Comparison of ENCODE assay signal across 17 cellular contexts in the genomic region with DNA sequence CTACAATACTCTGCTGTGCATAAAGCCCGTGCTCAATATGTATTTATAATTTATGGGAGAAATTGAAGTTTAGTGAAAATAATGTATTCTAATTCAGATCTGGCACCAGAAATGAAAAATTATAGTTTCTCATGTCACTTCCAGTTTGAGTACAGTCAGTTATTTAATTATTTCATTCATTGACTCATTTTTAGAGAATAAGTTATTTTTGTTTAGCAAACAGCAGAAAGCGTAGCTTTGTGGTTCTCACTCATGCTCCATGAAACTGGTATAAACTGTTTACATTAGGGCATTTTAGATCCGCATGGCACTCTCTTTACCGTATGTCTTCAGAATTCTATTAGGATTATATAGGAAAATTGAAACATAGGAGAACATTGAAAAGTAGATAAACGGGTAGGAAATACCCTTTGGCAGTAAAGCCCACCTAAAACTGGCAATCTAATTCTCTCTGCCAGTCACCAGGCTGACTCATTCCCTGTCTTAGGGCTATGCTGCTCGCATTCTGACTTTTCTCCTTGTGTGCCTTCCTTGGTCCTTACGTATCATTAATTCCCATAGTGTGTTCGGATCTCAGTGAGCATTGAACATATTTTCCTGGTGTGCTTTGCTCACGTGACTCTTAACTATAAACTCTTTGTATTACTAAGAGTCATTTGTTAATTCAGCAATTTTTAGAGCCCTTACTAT.
"Had no signal": no experiment of that assay in that cellular context is flagged by ENCODE, and none has a peak within 500 bp of the region (broad histone marks: within the 10 kb centered on the region; RNA-seq: fewer than 3 reads in every experiment).

No MANE protein-coding gene starts in this region.

- H3K27ac ChIP-seq: esophagus squamous epithelium, pancreas, testis had no signal

- H3K9me3 ChIP-seq: esophagus squamous epithelium, pancreas, testis had no signal

- H3K4me2 ChIP-seq: smooth muscle cell had no signal

- ATAC-seq: naive thymus-derived CD4-positive, alpha-beta T cell; pancreas; sciatic nerve had no signal

- FAIRE-seq: bronchial epithelial cell, endothelial cell of umbilical vein, pancreas, TTC549 had no signal

- H3K4me3 ChIP-seq: esophagus squamous epithelium, pancreas, smooth muscle cell, testis had no signal

- H3K4me1 ChIP-seq: esophagus squamous epithelium, pancreas, testis had no signal

- DNase-seq: activated CD4-positive, alpha-beta T cell treated with anti-CD3 and anti-CD28 coated beads, Interleukin-2, amount 50 U/mL, for 48 hours; activated gamma-delta T cell; cerebellar nuclear complex; cortex of kidney; effector CD8-positive, alpha-beta T cell; esophagus squamous epithelium; immature natural killer cell; mesenchymal stem cell; naive thymus-derived CD4-positive, alpha-beta T cell; pancreas; stimulated activated CD4-positive, alpha-beta T cell treated with anti-CD3 and anti-CD28 coated beads, Interleukin-4, amount 100 ng/mL, for 1 hour; testis had no signal

- H3K27me3 ChIP-seq: esophagus squamous epithelium, pancreas, testis had no signal
